25 cellular contexts compared by ENCODE assay signal in genomic region chr1:87178451-87178850, GRCh38.
"Had no signal": no experiment of that assay in that cellular context is flagged by ENCODE, and none has a peak within 500 bp of the region (broad histone marks: within the 10 kb centered on the region; RNA-seq: fewer than 3 reads in every experiment).

No MANE protein-coding gene starts in this region.

- H3K27me3 ChIP-seq: brain microvascular endothelial cell, dorsolateral prefrontal cortex, gastroesophageal sphincter had no signal

- DNase-seq: activated B cell treated with CpG ODN at 0.5 μM for 24 hours; activated CD4-positive, alpha-beta T cell treated with anti-CD3 and anti-CD28 coated beads for 48 hours; activated CD4-positive, alpha-beta T cell treated with anti-CD3 and anti-CD28 coated beads, Interleukin-2, amount 50 U/mL, for 1 hour; activated CD4-positive, alpha-beta T cell treated with anti-CD3 and anti-CD28 coated beads, Interleukin-2, amount 50 U/mL, for 48 hours; activated CD8-positive, alpha-beta memory T cell treated with anti-CD3 and anti-CD28 coated beads for 24 hours; activated CD8-positive, alpha-beta T cell treated with anti-CD3 and anti-CD28 coated beads for 36 hours; activated effector memory CD4-positive, alpha-beta T cell treated with Interleukin-2 at 50 U/mL for 16 hours; activated gamma-delta T cell treated with Interleukin-2 at 50 U/mL for 16 hours; activated naive CD4-positive, alpha-beta T cell treated with anti-CD3 and anti-CD28 coated beads, Interleukin-2, amount 50 U/mL, for 16 hours; activated naive CD4-positive, alpha-beta T cell treated with Interleukin-2 at 50 U/mL for 16 hours; activated T-cell treated with anti-CD3 and anti-CD28 coated beads, Interleukin-2, amount 50 U/mL, for 4 hours; amniotic stem cell; brain microvascular endothelial cell; dorsolateral prefrontal cortex; effector memory CD4-positive, alpha-beta T cell; endodermal cell; foreskin melanocyte; heart right ventricle; T-helper 2 cell had no signal

- H3K4me3 ChIP-seq: coronary artery, dorsolateral prefrontal cortex, gastroesophageal sphincter, heart right ventricle had no signal

- ATAC-seq: activated CD4-positive, CD25-positive, alpha-beta regulatory T cell treated with anti-CD3 and anti-CD28 coated beads, Interleukin-2, amount 50 U/mL, for 24 hours; activated CD8-positive, alpha-beta T cell treated with anti-CD3 and anti-CD28 coated beads for 36 hours; activated T-cell treated with anti-CD3 and anti-CD28 coated beads, Interleukin-2, amount 50 U/mL, for 4 hours; activated T-helper 17 cell treated with anti-CD3 and anti-CD28 coated beads, Interleukin-2, amount 50 U/mL, for 72 hours; esophagus mucosa; gastroesophageal sphincter; heart right ventricle had no signal

- H3K27ac ChIP-seq: brain microvascular endothelial cell, coronary artery, dorsolateral prefrontal cortex, gastroesophageal sphincter, heart right ventricle, VCaP had no signal

- H3K36me3 ChIP-seq: brain microvascular endothelial cell, gastroesophageal sphincter, heart right ventricle had no signal

- H3K4me1 ChIP-seq: gastroesophageal sphincter had no signal

- H3K9me3 ChIP-seq: gastroesophageal sphincter, heart right ventricle had no signal
